15 cellular contexts compared by ENCODE assay signal in the genomic region with DNA sequence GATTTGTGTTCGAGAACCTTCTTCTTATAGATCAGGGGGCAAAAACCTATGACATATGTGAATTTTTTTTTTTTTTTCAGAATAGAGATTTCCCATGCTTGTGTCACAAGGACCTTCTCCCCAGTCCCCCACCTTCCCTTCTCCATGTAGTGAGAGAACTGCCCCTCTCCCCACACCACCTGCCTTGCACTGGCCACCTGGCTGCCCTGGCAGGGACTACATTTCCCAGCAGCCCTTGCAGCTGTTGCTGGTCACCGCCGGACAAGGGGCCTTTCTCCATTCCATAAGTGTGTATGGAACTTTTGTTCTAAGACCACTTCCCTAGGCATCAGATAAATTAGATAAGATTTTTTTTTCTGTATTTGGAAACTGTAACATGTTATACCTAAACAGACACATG. TPM values are rescaled to one million over a fixed set of nuclear protein-coding genes. Genes with fewer than 3 reads are reported as not detected.
DNase-seq lines count a peak whose midpoint lies in the region; ATAC-seq and TF ChIP-seq lines count a peak whose summit lies in the region.
"Had no signal": no experiment of that assay in that cellular context is flagged by ENCODE, and none has a peak within 500 bp of the region (broad histone marks: within the 10 kb centered on the region; RNA-seq: fewer than 3 reads in every experiment).

No MANE protein-coding gene starts in this region.

- H3K27ac Mint-ChIP-seq in CD4-positive, alpha-beta memory T cell: peak overlapping the region; percentile 68 to 99 (median 97)
- no peak overlapping the region for H3K27ac Mint-ChIP-seq in WTC11

- no peak overlapping the region for H3K4me3 ChIP-seq in BLaER1 treated with 17β-estradiol and CSF1 and Interleukin-3, amounts not matched to agents 10 nM and 100 nM
- no peak overlapping the region for H3K4me3 ChIP-seq in CD4-positive, alpha-beta memory T cell (ENCODE audit: low read length in 2 of 2)
- H3K4me3 ChIP-seq: heart left ventricle had no signal

- peaks cover 3 to 55% of the 10 kb centered on the region in 2 donors for H3K36me3 Mint-ChIP-seq in CD4-positive, alpha-beta memory T cell
- peaks cover 3% of the 10 kb centered on the region; the same call in 1 of the 2 replicates for H3K36me3 Mint-ChIP-seq in WTC11

- CTCF ChIA-PET in CD4-positive, alpha-beta memory T cell (lab: Charles Lee; ENCODE audit: partially characterized antibody): interaction anchor here (1.0 to 1.3 kb wide), 2 partner anchors 21 to 36 kb away, joined by 3 read pairs; no protein-coding TSS in a partner anchor
- CTCF ChIA-PET in WTC11 (lab: Charles Lee): no interaction called here

- DNase-seq in CD4-positive, alpha-beta memory T cell: no peak
- DNase-seq in WTC11 (ENCODE audit: low spot score): no peak
- DNase-seq in islet precursor cell: peak; percentile 45
- no peak for DNase-seq in effector CD4-positive, alpha-beta T cell
- no peak for DNase-seq in ecto neural progenitor cell (ENCODE audit: low spot score)
- no peak for DNase-seq in OCI-M2 (lab: John Stamatoyannopoulos, UW; ENCODE audit: unreplicated experiment)
- no peak for DNase-seq in DMS153 treated with DMSO at 0.1 percent for 48 hours (lab: John Stamatoyannopoulos, UW; ENCODE audit: unreplicated experiment)
- DNase-seq: cerebellar nuclear complex; GDM1; Karpas-422; NCI-H1436; SK-N-SH; stimulated activated CD4-positive, alpha-beta T cell treated with anti-CD3 and anti-CD28 coated beads, Interleukin-12 subunit alpha, Interleukin-12 subunit beta, amount 100 ng/mL, for 4 hours had no signal

- H3K36me3 ChIP-seq in BLaER1 treated with 17β-estradiol and CSF1 and Interleukin-3, amounts not matched to agents 10 nM and 100 nM: peaks cover 37 to 93% (median 81%) of the 10 kb centered on the region in 11 experiments; a peak in 21 of 22 replicates
- H3K36me3 ChIP-seq in CD4-positive, alpha-beta memory T cell (ENCODE audit: insufficient read depth, low read length): no peaks in the 10 kb centered on the region
- H3K36me3 ChIP-seq: heart left ventricle had no signal

- H4K20me1 ChIP-seq in BLaER1 treated with 17β-estradiol and CSF1 and Interleukin-3, amounts not matched to agents 10 nM and 100 nM: peaks cover 13 to 100% (median 87%) of the 10 kb centered on the region in 11 experiments; a peak in 17 of 22 replicates

- H3K27me3 ChIP-seq in BLaER1 treated with 17β-estradiol and CSF1 and Interleukin-3, amounts not matched to agents 10 nM and 100 nM: no peaks in the 10 kb centered on the region
- H3K27me3 ChIP-seq in CD4-positive, alpha-beta memory T cell (ENCODE audit: insufficient read depth, low read length): no peaks in the 10 kb centered on the region
- H3K27me3 ChIP-seq: heart left ventricle had no signal

- H3K4me1 Mint-ChIP-seq in CD4-positive, alpha-beta memory T cell: peaks cover 76 to 100% (median 92%) of the 10 kb centered on the region in 4 donors
- peaks cover 64% of the 10 kb centered on the region for H3K4me1 Mint-ChIP-seq in WTC11

- intact Hi-C loops in CD4-positive, alpha-beta memory T cell (cut with micrococcal nuclease): no loop called here

- POLR2A ChIA-PET in CD4-positive, alpha-beta memory T cell (lab: Charles Lee; ENCODE audit: partially characterized antibody): interaction anchor here (1.0 to 7.7 kb wide), 5 partner anchors 8 to 47 kb away, joined by 4 to 126 read pairs (median 7); a partner anchor contains a TSS
- POLR2A ChIA-PET in WTC11 (lab: Charles Lee): no interaction called here

- peaks cover 76 to 100% (median 100%) of the 10 kb centered on the region in 10 experiments for H3K4me1 ChIP-seq in BLaER1 treated with 17β-estradiol and CSF1 and Interleukin-3, amounts not matched to agents 10 nM and 100 nM
- H3K4me1 ChIP-seq in CD4-positive, alpha-beta memory T cell (ENCODE audit: insufficient read depth, low read length): peaks cover 96% of the 10 kb centered on the region

- peak; percentile 42 for ATAC-seq in WTC11
- ATAC-seq: heart left ventricle had no signal

- H3K27ac ChIP-seq in BLaER1 treated with 17β-estradiol and CSF1 and Interleukin-3, amounts not matched to agents 10 nM and 100 nM: peak overlapping the region in 4 of 11 experiments; percentile 4 to 85 (median 43); a peak in 3 of 22 replicates
- no peak overlapping the region for H3K27ac ChIP-seq in CD4-positive, alpha-beta memory T cell (ENCODE audit: low read depth, low read length)

- peak overlapping the region in 7 of 11 experiments; percentile 73 to 97 (median 89); a peak in 12 of 22 replicates for H3K4me2 ChIP-seq in BLaER1 treated with 17β-estradiol and CSF1 and Interleukin-3, amounts not matched to agents 10 nM and 100 nM
- H3K4me2 ChIP-seq: SK-N-SH had no signal

- peak overlapping the region in 1 of 11 experiments; percentile 22; a peak in 1 of 22 replicates for H3K9ac ChIP-seq in BLaER1 treated with 17β-estradiol and CSF1 and Interleukin-3, amounts not matched to agents 10 nM and 100 nM
- H3K9ac ChIP-seq: SK-N-SH had no signal

- no peak for TF ChIP-seq CTCF in WTC11 (IDR thresholded peaks at IDR 0.05)

- H3K27me3 Mint-ChIP-seq in CD4-positive, alpha-beta memory T cell: no peaks in the 10 kb centered on the region
- H3K27me3 Mint-ChIP-seq in WTC11 (ENCODE audit: low read depth): no peaks in the 10 kb centered on the region

- peaks cover 0 to 3% (median 0%) of the 10 kb centered on the region in 8 donors for H3K9me3 Mint-ChIP-seq in CD4-positive, alpha-beta memory T cell
- no peaks in the 10 kb centered on the region for H3K9me3 Mint-ChIP-seq in WTC11

- H3K4me3 Mint-ChIP-seq in CD4-positive, alpha-beta memory T cell: peak overlapping the region in 3 of 8 donors; percentile 5 to 46 (median 43)
- no peak overlapping the region for H3K4me3 Mint-ChIP-seq in WTC11

- H3K9me3 ChIP-seq in BLaER1 treated with 17β-estradiol and CSF1 and Interleukin-3, amounts not matched to agents 10 nM and 100 nM (replicated peaks in 1 of 11): peaks cover 0 to 5% (median 0%) of the 10 kb centered on the region in 11 experiments; a peak in 1 of 22 replicates
- H3K9me3 ChIP-seq in CD4-positive, alpha-beta memory T cell (ENCODE audit: control insufficient read depth in 1 of 2, low read length in 2 of 2): no peaks in the 10 kb centered on the region
- H3K9me3 ChIP-seq: heart left ventricle, SK-N-SH had no signal

TF ChIP-seq in WTC11, 78 proteins besides CTCF, POLR2A, EP300 and RAD21:
- no peak for TF ChIP-seq NFE2L1 (CRISPR knock-in tag; IDR thresholded peaks at IDR 0.05)
- TF ChIP-seq ZBTB21 (CRISPR knock-in tag; IDR thresholded peaks at IDR 0.05; ENCODE audit: borderline replicate concordance): no peak
- TF ChIP-seq RELA (CRISPR knock-in tag; IDR thresholded peaks at IDR 0.05; ENCODE audit: borderline replicate concordance): no peak
- TF ChIP-seq OVOL2 (CRISPR knock-in tag; IDR thresholded peaks at IDR 0.05; ENCODE audit: borderline replicate concordance): no peak
- TF ChIP-seq GRHL2 (CRISPR knock-in tag; IDR thresholded peaks at IDR 0.05; ENCODE audit: insufficient replicate concordance, severe bottlenecking): no peak
- TF ChIP-seq MXD4 (CRISPR knock-in tag; IDR thresholded peaks at IDR 0.05; ENCODE audit: borderline replicate concordance): no peak
- no peak for TF ChIP-seq ZNF416 (CRISPR knock-in tag; IDR thresholded peaks at IDR 0.05)
- TF ChIP-seq IRF2 (CRISPR knock-in tag; IDR thresholded peaks at IDR 0.05; ENCODE audit: borderline replicate concordance, low read depth): no peak
- TF ChIP-seq, protein P1, sequence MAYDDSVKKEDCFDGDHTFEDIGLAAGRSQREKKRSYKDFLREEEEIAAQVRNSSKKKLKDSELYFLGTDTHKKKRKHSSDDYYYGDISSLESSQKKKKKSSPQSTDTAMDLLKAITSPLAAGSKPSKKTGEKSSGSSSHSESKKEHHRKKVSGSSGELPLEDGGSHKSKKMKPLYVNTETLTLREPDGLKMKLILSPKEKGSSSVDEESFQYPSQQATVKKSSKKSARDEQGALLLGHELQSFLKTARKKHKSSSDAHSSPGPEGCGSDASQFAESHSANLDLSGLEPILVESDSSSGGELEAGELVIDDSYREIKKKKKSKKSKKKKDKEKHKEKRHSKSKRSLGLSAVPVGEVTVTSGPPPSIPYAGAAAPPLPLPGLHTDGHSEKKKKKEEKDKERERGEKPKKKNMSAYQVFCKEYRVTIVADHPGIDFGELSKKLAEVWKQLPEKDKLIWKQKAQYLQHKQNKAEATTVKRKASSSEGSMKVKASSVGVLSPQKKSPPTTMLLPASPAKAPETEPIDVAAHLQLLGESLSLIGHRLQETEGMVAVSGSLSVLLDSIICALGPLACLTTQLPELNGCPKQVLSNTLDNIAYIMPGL (CRISPR knock-in tag; IDR thresholded peaks at IDR 0.05): no peak
- no peak for TF ChIP-seq TEAD1 (CRISPR knock-in tag; IDR thresholded peaks at IDR 0.05)
- TF ChIP-seq GABPB1 (CRISPR knock-in tag; IDR thresholded peaks at IDR 0.05): no peak
- no peak for TF ChIP-seq ZNF671 (CRISPR knock-in tag; IDR thresholded peaks at IDR 0.05)
- TF ChIP-seq, protein P2, sequence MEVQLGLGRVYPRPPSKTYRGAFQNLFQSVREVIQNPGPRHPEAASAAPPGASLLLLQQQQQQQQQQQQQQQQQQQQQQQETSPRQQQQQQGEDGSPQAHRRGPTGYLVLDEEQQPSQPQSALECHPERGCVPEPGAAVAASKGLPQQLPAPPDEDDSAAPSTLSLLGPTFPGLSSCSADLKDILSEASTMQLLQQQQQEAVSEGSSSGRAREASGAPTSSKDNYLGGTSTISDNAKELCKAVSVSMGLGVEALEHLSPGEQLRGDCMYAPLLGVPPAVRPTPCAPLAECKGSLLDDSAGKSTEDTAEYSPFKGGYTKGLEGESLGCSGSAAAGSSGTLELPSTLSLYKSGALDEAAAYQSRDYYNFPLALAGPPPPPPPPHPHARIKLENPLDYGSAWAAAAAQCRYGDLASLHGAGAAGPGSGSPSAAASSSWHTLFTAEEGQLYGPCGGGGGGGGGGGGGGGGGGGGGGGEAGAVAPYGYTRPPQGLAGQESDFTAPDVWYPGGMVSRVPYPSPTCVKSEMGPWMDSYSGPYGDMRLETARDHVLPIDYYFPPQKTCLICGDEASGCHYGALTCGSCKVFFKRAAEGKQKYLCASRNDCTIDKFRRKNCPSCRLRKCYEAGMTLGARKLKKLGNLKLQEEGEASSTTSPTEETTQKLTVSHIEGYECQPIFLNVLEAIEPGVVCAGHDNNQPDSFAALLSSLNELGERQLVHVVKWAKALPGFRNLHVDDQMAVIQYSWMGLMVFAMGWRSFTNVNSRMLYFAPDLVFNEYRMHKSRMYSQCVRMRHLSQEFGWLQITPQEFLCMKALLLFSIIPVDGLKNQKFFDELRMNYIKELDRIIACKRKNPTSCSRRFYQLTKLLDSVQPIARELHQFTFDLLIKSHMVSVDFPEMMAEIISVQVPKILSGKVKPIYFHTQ (CRISPR knock-in tag; IDR thresholded peaks at IDR 0.05): no peak
- no peak for TF ChIP-seq EMX1 (CRISPR knock-in tag; IDR thresholded peaks at IDR 0.05)
- no peak for TF ChIP-seq SOX15 (CRISPR knock-in tag; IDR thresholded peaks at IDR 0.05)
- TF ChIP-seq ESRRA (CRISPR knock-in tag; IDR thresholded peaks at IDR 0.05; ENCODE audit: borderline replicate concordance): no peak
- TF ChIP-seq JUN (CRISPR knock-in tag; IDR thresholded peaks at IDR 0.05): no peak

RNA-seq across cellular contexts. Expression of a gene that starts 22.2 kb away (rescaled TPM):
- total RNA-seq in CD4-positive, alpha-beta memory T cell: 100 to 1,000 TPM; 179 to 187 TPM
- 100 to 1,000 TPM in 1 of 2 donors, 10 to 100 TPM in 1; 92.2 to 119 TPM for polyA plus RNA-seq in CD4-positive, alpha-beta memory T cell
- 19.6 to 20.2 TPM (median 19.6 TPM) in 3 replicates for total RNA-seq in WTC11 (2021)
